In the genomic region with DNA sequence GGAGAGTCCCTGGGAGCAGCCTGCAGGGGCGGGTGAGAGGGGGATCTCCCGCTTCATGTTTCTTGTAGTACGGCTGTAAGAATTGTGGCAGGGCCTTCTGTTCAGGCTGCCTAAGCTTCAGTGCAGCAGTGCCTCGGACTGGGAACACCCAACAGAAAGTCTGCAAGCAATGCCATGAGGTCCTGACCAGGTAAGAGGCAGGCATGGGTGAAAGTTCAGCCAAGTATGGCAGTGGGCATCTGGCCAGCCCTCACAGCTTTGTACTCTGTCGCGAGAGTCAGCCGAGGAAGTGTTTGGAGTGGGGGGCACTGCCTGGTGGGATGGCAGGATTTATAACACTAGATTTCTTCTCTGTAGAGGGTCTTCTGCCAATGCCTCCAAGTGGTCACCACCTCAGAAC, we compare ENCODE assay signal across 22 cellular contexts. TPM values are rescaled to one million over a fixed set of nuclear protein-coding genes. Genes with fewer than 3 reads are reported as not detected.
DNase-seq lines count a peak whose midpoint lies in the region; ATAC-seq and TF ChIP-seq lines count a peak whose summit lies in the region.
"Had no signal": no experiment of that assay in that cellular context is flagged by ENCODE, and none has a peak within 500 bp of the region (broad histone marks: within the 10 kb centered on the region; RNA-seq: fewer than 3 reads in every experiment).

No MANE protein-coding gene starts in this region.

- H3K4me3 Mint-ChIP-seq in activated CD4-positive, alpha-beta T cell treated with anti-CD3 and anti-CD28 coated beads for 36 hours: peak overlapping the region; percentile 91
- H3K4me3 Mint-ChIP-seq in stimulated activated effector memory CD8-positive, alpha-beta T cell treated with anti-CD3 and anti-CD28 coated beads, Interleukin-12 subunit alpha, Interleukin-12 subunit beta, amount 100 ng/mL, for 72 hours: peak overlapping the region; percentile 98

- H3K27me3 ChIP-seq in PC-9 (ENCODE audit: insufficient read depth, low read depth): no peaks in the 10 kb centered on the region
- H3K27me3 ChIP-seq in fibroblast of lung (ENCODE audit: control insufficient read depth, insufficient read depth, low read length): no peaks in the 10 kb centered on the region
- H3K27me3 ChIP-seq: hepatocyte, SJCRH30 had no signal

- peaks cover 16% of the 10 kb centered on the region for H3K4me1 Mint-ChIP-seq in activated CD4-positive, alpha-beta T cell treated with anti-CD3 and anti-CD28 coated beads for 36 hours
- peaks cover 21% of the 10 kb centered on the region for H3K4me1 Mint-ChIP-seq in stimulated activated effector memory CD8-positive, alpha-beta T cell treated with anti-CD3 and anti-CD28 coated beads, Interleukin-12 subunit alpha, Interleukin-12 subunit beta, amount 100 ng/mL, for 72 hours

- no peak for ATAC-seq in activated CD4-positive, alpha-beta T cell treated with anti-CD3 and anti-CD28 coated beads for 36 hours
- no peak for ATAC-seq in stimulated activated effector memory CD8-positive, alpha-beta T cell treated with anti-CD3 and anti-CD28 coated beads, Interleukin-12 subunit alpha, Interleukin-12 subunit beta, amount 100 ng/mL, for 72 hours
- ATAC-seq: natural killer cell treated with Interleukin-12 subunit alpha and Interleukin-12 subunit beta and Interleukin-15 and Interleukin-18, amount 100 ng/mL, for 72 hours had no signal

- no peak overlapping the region for H3K9ac ChIP-seq in fibroblast of lung (ENCODE audit: insufficient read depth, low read length)

- H3K27me3 Mint-ChIP-seq in activated CD4-positive, alpha-beta T cell treated with anti-CD3 and anti-CD28 coated beads for 36 hours: no peaks in the 10 kb centered on the region
- H3K27me3 Mint-ChIP-seq: natural killer cell treated with Interleukin-12 subunit alpha and Interleukin-12 subunit beta and Interleukin-15 and Interleukin-18, amount 100 ng/mL, for 72 hours had no signal

- CTCF ChIA-PET in activated CD4-positive, alpha-beta T cell treated with anti-CD3 and anti-CD28 coated beads for 36 hours (lab: Charles Lee): interaction anchor here (2.4 kb wide), 1 partner anchor 86 kb away, joined by 10 read pairs; a partner anchor contains a TSS
- CTCF ChIA-PET in PC-9 (lab: Charles Lee): no interaction called here

- H3K4me3 ChIP-seq in PC-9 (no peak overlapping the region), fibroblast of lung (replicated peaks in 1 of 4; ENCODE audit: control extremely low read depth in 1 of 4, insufficient read depth in 1 of 4, low read depth in 3 of 4, low read length in 4 of 4) (no peak overlapping the region)
- H3K4me3 ChIP-seq: hepatocyte, SJCRH30 had no signal

- no peak overlapping the region for H2AFZ ChIP-seq in PC-9
- no peak overlapping the region for H2AFZ ChIP-seq in fibroblast of lung (ENCODE audit: low read length)
- H2AFZ ChIP-seq: hepatocyte had no signal

- H3K9me2 ChIP-seq in PC-9 (ENCODE audit: insufficient read depth): no peaks in the 10 kb centered on the region

- H3K36me3 Mint-ChIP-seq in activated CD4-positive, alpha-beta T cell treated with anti-CD3 and anti-CD28 coated beads for 36 hours (ENCODE audit: low read depth): peaks cover 22% of the 10 kb centered on the region
- peaks cover 32% of the 10 kb centered on the region for H3K36me3 Mint-ChIP-seq in stimulated activated effector memory CD8-positive, alpha-beta T cell treated with anti-CD3 and anti-CD28 coated beads, Interleukin-12 subunit alpha, Interleukin-12 subunit beta, amount 100 ng/mL, for 72 hours
- H3K36me3 Mint-ChIP-seq: natural killer cell treated with Interleukin-12 subunit alpha and Interleukin-12 subunit beta and Interleukin-15 and Interleukin-18, amount 100 ng/mL, for 72 hours had no signal

- H3K27ac Mint-ChIP-seq in activated CD4-positive, alpha-beta T cell treated with anti-CD3 and anti-CD28 coated beads for 36 hours: no peak overlapping the region
- no peak overlapping the region for H3K27ac Mint-ChIP-seq in stimulated activated effector memory CD8-positive, alpha-beta T cell treated with anti-CD3 and anti-CD28 coated beads, Interleukin-12 subunit alpha, Interleukin-12 subunit beta, amount 100 ng/mL, for 72 hours
- H3K27ac Mint-ChIP-seq: endodermal cell had no signal

- no peaks in the 10 kb centered on the region for H3K9me3 ChIP-seq in PC-9 (ENCODE audit: insufficient read depth, low read depth)
- H3K9me3 ChIP-seq in fibroblast of lung (ENCODE audit: control insufficient read depth, insufficient read depth, low read depth, low read length): no peaks in the 10 kb centered on the region
- H3K9me3 ChIP-seq: SJCRH30 had no signal

- intact Hi-C loops in activated CD4-positive, alpha-beta T cell treated with anti-CD3 and anti-CD28 coated beads for 36 hours (cut with DNase I, micrococcal nuclease): no loop called here
- intact Hi-C loops in PC-9 (cut with micrococcal nuclease; ENCODE audit: unreplicated experiment): no loop called here

- BruUV-seq in PC-9 (replicated peaks; lab: Mats Ljungman, UMichigan): no TSS peak

- no peaks in the 10 kb centered on the region for H3K36me3 ChIP-seq in PC-9 (ENCODE audit: low read depth)
- H3K36me3 ChIP-seq in fibroblast of lung (ENCODE audit: control insufficient read depth, insufficient read depth, low read length): peaks cover 12% of the 10 kb centered on the region
- H3K36me3 ChIP-seq: SJCRH30 had no signal

- no peaks in the 10 kb centered on the region for H3K9me3 Mint-ChIP-seq in activated CD4-positive, alpha-beta T cell treated with anti-CD3 and anti-CD28 coated beads for 36 hours (ENCODE audit: low read depth)
- H3K9me3 Mint-ChIP-seq in stimulated activated effector memory CD8-positive, alpha-beta T cell treated with anti-CD3 and anti-CD28 coated beads, Interleukin-12 subunit alpha, Interleukin-12 subunit beta, amount 100 ng/mL, for 72 hours: no peaks in the 10 kb centered on the region
- H3K9me3 Mint-ChIP-seq: endodermal cell; natural killer cell treated with Interleukin-12 subunit alpha and Interleukin-12 subunit beta and Interleukin-15 and Interleukin-18, amount 100 ng/mL, for 72 hours had no signal

- peaks cover 9% of the 10 kb centered on the region; the same call in 1 of the 2 replicates for H3K4me1 ChIP-seq in PC-9 (replicated peaks; ENCODE audit: insufficient read depth)
- H3K4me1 ChIP-seq in fibroblast of lung (ENCODE audit: control insufficient read depth, extremely low read depth, insufficient read depth, low read length): peaks cover 3% of the 10 kb centered on the region
- H3K4me1 ChIP-seq: SJCRH30 had no signal

- POLR2A ChIA-PET in activated CD4-positive, alpha-beta T cell treated with anti-CD3 and anti-CD28 coated beads for 36 hours (lab: Charles Lee): no interaction called here
- POLR2A ChIA-PET in PC-9 (lab: Charles Lee; ENCODE audit: unreplicated experiment): no interaction called here

- peaks cover 4% of the 10 kb centered on the region; the same call in 1 of the 2 replicates for H3F3A ChIP-seq in PC-9 (ENCODE audit: insufficient read depth, low read depth)

- no peak overlapping the region for H3K27ac ChIP-seq in PC-9
- H3K27ac ChIP-seq in fibroblast of lung (ENCODE audit: insufficient read depth, low read length): no peak overlapping the region
- H3K27ac ChIP-seq: hepatocyte, SJCRH30 had no signal

- H3K4me2 ChIP-seq in PC-9 (peak overlapping the region; percentile 84; the same call in 1 of the 2 replicates), fibroblast of lung (ENCODE audit: extremely low read depth, insufficient read depth, low read length) (peak overlapping the region; percentile 76)

- H3K79me2 ChIP-seq in PC-9 (ENCODE audit: low read depth) (peaks cover 19% of the 10 kb centered on the region), fibroblast of lung (ENCODE audit: control insufficient read depth, insufficient read depth, low read length) (peaks cover 13% of the 10 kb centered on the region)

- DNase-seq in activated CD4-positive, alpha-beta T cell treated with anti-CD3 and anti-CD28 coated beads for 36 hours: peak; percentile 23
- no peak for DNase-seq in activated CD4-positive, alpha-beta T cell treated with anti-CD3 and anti-CD28 coated beads, Interleukin-2, amount 50 U/mL, for 4 hours
- DNase-seq in PC-9 (no peak), fibroblast of lung (ENCODE audit: low read depth in 2 of 2) (no peak), COLO829 (ENCODE audit: low spot score) (no peak), NCI-H1417 treated with DMSO at 0.1 percent for 48 hours (lab: John Stamatoyannopoulos, UW) (no peak), NCI-H1694 treated with DMSO at 0.1 percent for 48 hours (lab: John Stamatoyannopoulos, UW) (no peak)
- no peak for DNase-seq in stimulated activated effector memory CD8-positive, alpha-beta T cell treated with anti-CD3 and anti-CD28 coated beads, Interleukin-12 subunit alpha, Interleukin-12 subunit beta, amount 100 ng/mL, for 72 hours (ENCODE audit: low spot score in 2 of 2)
- DNase-seq: 8988T; activated CD4-positive, CD25-positive, alpha-beta regulatory T cell treated with anti-CD3 and anti-CD28 coated beads, Interleukin-2, amount 50 U/mL, for 72 hours; activated naive CD4-positive, alpha-beta T cell treated with Interleukin-2 at 50 U/mL for 16 hours; C1 segment of cervical spinal cord; endodermal cell; islet precursor cell; NCI-H2081; NCI-H510A; SJCRH30; T-helper 9 cell had no signal

- TF ChIP-seq CTCF in PC-9 (conservative IDR thresholded peaks at IDR 0.05) (no peak), fibroblast of lung (conservative IDR thresholded peaks at IDR 0.05 in 1 of 2, IDR thresholded peaks at IDR 0.05 in 1 of 2; ENCODE audit: low read depth in 1 of 2, low read length in 2 of 2) (no peak)

- no peaks in the 10 kb centered on the region for H4K20me1 ChIP-seq in PC-9 (ENCODE audit: insufficient read depth)
- no peaks in the 10 kb centered on the region for H4K20me1 ChIP-seq in fibroblast of lung (ENCODE audit: control insufficient read depth, extremely low read depth, insufficient read depth, low read length)

RNA-seq across cellular contexts. Expression of a gene that starts 1.8 kb away (rescaled TPM):
- 10 to 100 TPM; 41.5 to 43.6 TPM for total RNA-seq in activated CD4-positive, alpha-beta T cell treated with anti-CD3 and anti-CD28 coated beads for 36 hours
- total RNA-seq in PC-9 (2021): 27.4 and 33.0 TPM in 2 replicates
- 12.8 and 17.7 TPM in 2 replicates for total RNA-seq in fibroblast of lung
- polyA plus RNA-seq in fibroblast of lung: 41.8 and 51.3 TPM in 2 replicates
- 33.5 and 46.5 TPM in 2 replicates for polyA plus RNA-seq in fibroblast of lung (2012)
- polyA minus RNA-seq in fibroblast of lung (ENCODE audit: low replicate concordance): 8.8 and 11.6 TPM in 2 replicates

RNA-seq across cellular contexts. Expression of a gene that starts 2.2 kb away (rescaled TPM):
- total RNA-seq in activated CD4-positive, alpha-beta T cell treated with anti-CD3 and anti-CD28 coated beads for 36 hours: 10 to 100 TPM; 27.5 to 33.7 TPM
- 32.6 and 33.1 TPM in 2 replicates for total RNA-seq in PC-9 (2021)
- total RNA-seq in fibroblast of lung: 21.3 and 23.6 TPM in 2 replicates
- polyA plus RNA-seq in fibroblast of lung: 14.1 and 26.2 TPM in 2 replicates
- polyA plus RNA-seq in fibroblast of lung (2012): 11.6 and 17.4 TPM in 2 replicates
- 19.0 and 32.3 TPM in 2 replicates for polyA minus RNA-seq in fibroblast of lung (ENCODE audit: low replicate concordance)

RNA-seq across cellular contexts. Expression of a gene that starts 19.5 kb away (rescaled TPM):
- total RNA-seq in activated CD4-positive, alpha-beta T cell treated with anti-CD3 and anti-CD28 coated beads for 36 hours: not detected
- 0.55 and 0.65 TPM in 2 replicates for total RNA-seq in PC-9 (2021)
- not detected in 2 replicates for total RNA-seq in fibroblast of lung
- not detected in 2 replicates for polyA plus RNA-seq in fibroblast of lung
- not detected in 2 replicates for polyA plus RNA-seq in fibroblast of lung (2012)
- not detected in 2 replicates for polyA minus RNA-seq in fibroblast of lung (ENCODE audit: low replicate concordance)
- total RNA-seq: endodermal cell; hepatocyte; natural killer cell treated with Interleukin-12 subunit alpha and Interleukin-12 subunit beta and Interleukin-15 and Interleukin-18, amount 100 ng/mL, for 72 hours; pulmonary artery endothelial cell; SJCRH30; temporal lobe had no signal

RNA-seq across cellular contexts. Expression of a gene that starts 34.8 kb away (rescaled TPM):
- 1 to 10 TPM; 8.5 to 8.9 TPM for total RNA-seq in activated CD4-positive, alpha-beta T cell treated with anti-CD3 and anti-CD28 coated beads for 36 hours
- 141 and 180 TPM in 2 replicates for total RNA-seq in PC-9 (2021)
- total RNA-seq in fibroblast of lung: under 0.01 TPM in 2 replicates
- 0.09 and 0.16 TPM in 2 replicates for polyA plus RNA-seq in fibroblast of lung
- 0.16 and 0.48 TPM in 2 replicates for polyA plus RNA-seq in fibroblast of lung (2012)
- 0.70 TPM in 1 of 2 replicates, not detected in the other for polyA minus RNA-seq in fibroblast of lung (ENCODE audit: low replicate concordance)
- total RNA-seq: SJCRH30 had no signal

RNA-seq across cellular contexts. Expression of a gene that starts 39.3 kb away (rescaled TPM):
- under 1 TPM; 0.58 to 0.80 TPM for total RNA-seq in activated CD4-positive, alpha-beta T cell treated with anti-CD3 and anti-CD28 coated beads for 36 hours
- total RNA-seq in PC-9 (2021) (0.23 and 0.33 TPM in 2 replicates), fibroblast of lung (under 0.01 and 0.17 TPM in 2 replicates)
- 0.02 TPM in 1 of 2 replicates, not detected in the other for polyA plus RNA-seq in fibroblast of lung
- polyA plus RNA-seq in fibroblast of lung (2012): 0.20 and 0.23 TPM in 2 replicates
- not detected in 2 replicates for polyA minus RNA-seq in fibroblast of lung (ENCODE audit: low replicate concordance)
- total RNA-seq: temporal lobe had no signal
